In genomic region chr16:22784690-22785214, GRCh38 we compare ENCODE assay signal across 1 cellular context.
TF ChIP-seq lines count a peak whose summit lies in the region.

No MANE protein-coding gene starts in this region.

TF ChIP-seq in GM23338, 12 proteins besides CTCF, POLR2A, EP300 and RAD21 (continued from another document):
- no peak for TF ChIP-seq REST (IDR thresholded peaks at IDR 0.05; ENCODE audit: unreplicated experiment)
- no peak for TF ChIP-seq JUNB (IDR thresholded peaks at IDR 0.05; ENCODE audit: unreplicated experiment)
- no peak for TF ChIP-seq EZH2phosphoT487 (IDR thresholded peaks at IDR 0.05; ENCODE audit: unreplicated experiment)
- no peak for TF ChIP-seq ZNF114 (CRISPR knock-in tag; IDR thresholded peaks at IDR 0.05)
